In the genomic region with DNA sequence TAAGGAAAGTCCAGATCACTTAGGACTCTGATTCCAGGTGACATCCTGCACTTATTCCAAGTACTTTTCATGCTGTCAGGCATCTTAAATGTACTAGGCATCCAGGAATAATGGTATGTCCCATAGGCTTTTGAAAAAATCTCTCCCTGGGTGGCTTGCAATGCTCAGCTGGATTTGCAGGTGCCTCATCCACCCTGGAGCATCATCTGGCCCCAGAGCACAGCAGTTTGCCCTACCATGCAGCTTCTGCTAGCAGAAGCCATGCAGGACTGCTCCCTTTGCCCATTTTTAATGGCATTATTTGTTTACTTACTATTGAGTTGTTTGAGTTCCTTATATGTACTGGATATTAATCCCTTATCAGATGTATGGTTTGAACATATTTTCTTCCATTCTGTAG, we compare ENCODE assay signal across 3 cellular contexts.
TF ChIP-seq lines count a peak whose summit lies in the region.

No MANE protein-coding gene starts in this region.

TF ChIP-seq in A549, 52 proteins besides CTCF, POLR2A, EP300 and RAD21 (continued from another document):
- no peak for TF ChIP-seq MYC (IDR thresholded peaks at IDR 0.05; ENCODE audit: borderline replicate concordance, low read length)
- no peak for TF ChIP-seq JUN (IDR thresholded peaks at IDR 0.05)
- no peak for TF ChIP-seq HDAC2 (IDR thresholded peaks at IDR 0.05)
- TF ChIP-seq SREBF2 (IDR thresholded peaks at IDR 0.05): no peak
- TF ChIP-seq KDM5A (IDR thresholded peaks at IDR 0.05): no peak
- TF ChIP-seq, protein P1, sequence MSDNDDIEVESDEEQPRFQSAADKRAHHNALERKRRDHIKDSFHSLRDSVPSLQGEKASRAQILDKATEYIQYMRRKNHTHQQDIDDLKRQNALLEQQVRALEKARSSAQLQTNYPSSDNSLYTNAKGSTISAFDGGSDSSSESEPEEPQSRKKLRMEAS (IDR thresholded peaks at IDR 0.05): no peak
- no peak for TF ChIP-seq ZFP36 (IDR thresholded peaks at IDR 0.05; ENCODE audit: borderline replicate concordance, partially characterized antibody)
- TF ChIP-seq EHF (CRISPR knock-in tag; IDR thresholded peaks at IDR 0.05): no peak
- TF ChIP-seq FOXS1 (CRISPR knock-in tag; IDR thresholded peaks at IDR 0.05): no peak
- no peak for TF ChIP-seq CBX8 (IDR thresholded peaks at IDR 0.05)

TF ChIP-seq in HEK293, 187 proteins besides CTCF, POLR2A, EP300 and RAD21 (continued from another document):
- TF ChIP-seq, protein P2, sequence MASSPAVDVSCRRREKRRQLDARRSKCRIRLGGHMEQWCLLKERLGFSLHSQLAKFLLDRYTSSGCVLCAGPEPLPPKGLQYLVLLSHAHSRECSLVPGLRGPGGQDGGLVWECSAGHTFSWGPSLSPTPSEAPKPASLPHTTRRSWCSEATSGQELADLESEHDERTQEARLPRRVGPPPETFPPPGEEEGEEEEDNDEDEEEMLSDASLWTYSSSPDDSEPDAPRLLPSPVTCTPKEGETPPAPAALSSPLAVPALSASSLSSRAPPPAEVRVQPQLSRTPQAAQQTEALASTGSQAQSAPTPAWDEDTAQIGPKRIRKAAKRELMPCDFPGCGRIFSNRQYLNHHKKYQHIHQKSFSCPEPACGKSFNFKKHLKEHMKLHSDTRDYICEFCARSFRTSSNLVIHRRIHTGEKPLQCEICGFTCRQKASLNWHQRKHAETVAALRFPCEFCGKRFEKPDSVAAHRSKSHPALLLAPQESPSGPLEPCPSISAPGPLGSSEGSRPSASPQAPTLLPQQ (tag by site-specific recombination; IDR thresholded peaks at IDR 0.05): no peak
- TF ChIP-seq ZNF654 (tag by site-specific recombination; IDR thresholded peaks at IDR 0.05; ENCODE audit: low read depth): no peak
- no peak for TF ChIP-seq ZNF792 (tag by site-specific recombination; IDR thresholded peaks at IDR 0.05)
TF ChIP-seq in HEK293: peak in this region for 1.

TF ChIP-seq in WTC11, 78 proteins besides CTCF, POLR2A, EP300 and RAD21 (continued from another document):
- TF ChIP-seq, protein P3, sequence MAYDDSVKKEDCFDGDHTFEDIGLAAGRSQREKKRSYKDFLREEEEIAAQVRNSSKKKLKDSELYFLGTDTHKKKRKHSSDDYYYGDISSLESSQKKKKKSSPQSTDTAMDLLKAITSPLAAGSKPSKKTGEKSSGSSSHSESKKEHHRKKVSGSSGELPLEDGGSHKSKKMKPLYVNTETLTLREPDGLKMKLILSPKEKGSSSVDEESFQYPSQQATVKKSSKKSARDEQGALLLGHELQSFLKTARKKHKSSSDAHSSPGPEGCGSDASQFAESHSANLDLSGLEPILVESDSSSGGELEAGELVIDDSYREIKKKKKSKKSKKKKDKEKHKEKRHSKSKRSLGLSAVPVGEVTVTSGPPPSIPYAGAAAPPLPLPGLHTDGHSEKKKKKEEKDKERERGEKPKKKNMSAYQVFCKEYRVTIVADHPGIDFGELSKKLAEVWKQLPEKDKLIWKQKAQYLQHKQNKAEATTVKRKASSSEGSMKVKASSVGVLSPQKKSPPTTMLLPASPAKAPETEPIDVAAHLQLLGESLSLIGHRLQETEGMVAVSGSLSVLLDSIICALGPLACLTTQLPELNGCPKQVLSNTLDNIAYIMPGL (CRISPR knock-in tag; IDR thresholded peaks at IDR 0.05): no peak
- TF ChIP-seq ZNF423 (CRISPR knock-in tag; IDR thresholded peaks at IDR 0.05): peak; percentile 52; the same call in 1 of the 2 replicates
